Comparison of ENCODE assay signal across 36 cellular contexts in the genomic region with DNA sequence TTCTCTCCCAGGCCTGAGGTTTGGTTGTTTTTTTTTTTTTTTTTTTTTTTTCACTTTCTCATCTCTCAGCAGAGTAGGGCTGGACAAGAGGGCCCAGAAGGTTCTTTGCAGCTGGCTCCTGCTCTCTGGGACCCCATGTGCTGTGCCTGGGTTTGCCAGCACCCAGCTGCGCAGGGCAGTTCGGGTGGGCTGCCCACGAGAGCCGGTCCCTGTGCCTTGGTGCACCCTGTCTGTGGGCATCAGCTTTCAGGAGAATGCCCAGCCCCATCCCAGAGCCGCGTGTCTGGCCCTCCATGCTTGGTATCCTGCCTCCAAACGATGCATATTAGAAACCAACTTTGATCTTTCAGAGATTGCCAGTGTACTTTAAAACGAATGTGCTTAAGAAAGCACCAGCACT.
"Had no signal": no experiment of that assay in that cellular context is flagged by ENCODE, and none has a peak within 500 bp of the region (broad histone marks: within the 10 kb centered on the region; RNA-seq: fewer than 3 reads in every experiment).

No MANE protein-coding gene starts in this region.

- H3K27me3 ChIP-seq: adrenal gland, body of pancreas, breast epithelium, cardiac muscle cell, colonic mucosa, dorsolateral prefrontal cortex had no signal

- H3K4me1 Mint-ChIP-seq: activated CD4-positive, alpha-beta T cell treated with anti-CD3 and anti-CD28 coated beads for 36 hours; activated CD8-positive, alpha-beta memory T cell treated with anti-CD3 and anti-CD28 coated beads, Interleukin-2, amount 10 ng/mL, durations not matched to agents 7 days and 5 days had no signal

- DNase-seq: activated CD4-positive, alpha-beta memory T cell treated with anti-CD3 and anti-CD28 coated beads for 36 hours; activated CD4-positive, alpha-beta T cell treated with anti-CD3 and anti-CD28 coated beads for 36 hours; activated CD4-positive, alpha-beta T cell treated with anti-CD3 and anti-CD28 coated beads, Interleukin-2, amount 10 ng/mL, durations not matched to agents 24 days and 14 days; activated CD4-positive, CD25-positive, alpha-beta regulatory T cell; activated CD4-positive, CD25-positive, alpha-beta regulatory T cell treated with anti-CD3 and anti-CD28 coated beads, Interleukin-2, amount 50 U/mL, for 72 hours; activated CD8-positive, alpha-beta memory T cell treated with anti-CD3 and anti-CD28 coated beads, Interleukin-2, amount 10 ng/mL, durations not matched to agents 7 days and 5 days; activated CD8-positive, alpha-beta memory T cell treated with anti-CD3 and anti-CD28 coated beads, Interleukin-2, amount 50 U/mL, for 4 hours; activated CD8-positive, alpha-beta T cell treated with anti-CD3 and anti-CD28 coated beads, Interleukin-2, amount 10 ng/mL, durations not matched to agents 7 days and 5 days; activated effector memory CD4-positive, alpha-beta T cell treated with anti-CD3 and anti-CD28 coated beads, Interleukin-2, amount 50 U/mL, for 16 hours; activated naive CD4-positive, alpha-beta T cell treated with anti-CD3 and anti-CD28 coated beads for 36 hours; activated naive CD8-positive, alpha-beta T cell treated with anti-CD3 and anti-CD28 coated beads for 36 hours; activated naive CD8-positive, alpha-beta T cell treated with anti-CD3 and anti-CD28 coated beads, Interleukin-2, amount 50 U/mL, for 24 hours; activated T-cell treated with anti-CD3 and anti-CD28 coated beads, Interleukin-2, amount 50 U/mL, for 1 hour; activated T-cell treated with anti-CD3 and anti-CD28 coated beads, Interleukin-2, amount 50 U/mL, for 48 hours; adrenal gland; amygdala; aorta; body of pancreas; central memory CD4-positive, alpha-beta T cell; cerebellar nuclear complex; colonic mucosa; dorsolateral prefrontal cortex; effector memory CD4-positive, alpha-beta T cell; endodermal cell; foreskin fibroblast; head of caudate nucleus; T-helper 1 cell; T-helper 2 cell had no signal

- H3K4me1 ChIP-seq: colonic mucosa had no signal

- H3K4me3 Mint-ChIP-seq: activated CD4-positive, alpha-beta memory T cell treated with anti-CD3 and anti-CD28 coated beads for 36 hours; activated CD4-positive, alpha-beta T cell treated with anti-CD3 and anti-CD28 coated beads for 36 hours; activated CD4-positive, alpha-beta T cell treated with anti-CD3 and anti-CD28 coated beads, Interleukin-2, amount 10 ng/mL, durations not matched to agents 24 days and 14 days; activated CD8-positive, alpha-beta memory T cell treated with anti-CD3 and anti-CD28 coated beads, Interleukin-2, amount 10 ng/mL, durations not matched to agents 7 days and 5 days; activated CD8-positive, alpha-beta T cell treated with anti-CD3 and anti-CD28 coated beads, Interleukin-2, amount 10 ng/mL, durations not matched to agents 7 days and 5 days; activated naive CD4-positive, alpha-beta T cell treated with anti-CD3 and anti-CD28 coated beads for 36 hours; activated naive CD4-positive, alpha-beta T cell treated with anti-CD3 and anti-CD28 coated beads, Interleukin-2, amount 50 U/mL, for 24 hours; activated naive CD8-positive, alpha-beta T cell treated with anti-CD3 and anti-CD28 coated beads for 36 hours; activated naive CD8-positive, alpha-beta T cell treated with anti-CD3 and anti-CD28 coated beads, Interleukin-2, amount 50 U/mL, for 24 hours; activated T-helper 1 cell treated with anti-CD3 and anti-CD28 coated beads, Interleukin-12 subunit alpha, Interleukin-12 subunit beta, Interleukin-2, Interleukin-4 antibody, amounts not matched to agents 30 ng/mL and 10 ng/mL and 1 ng/mL, durations not matched to agents 14 hours and 24 hours and 36 hours; dendritic cell treated with granulocyte-macrophage colony-stimulating factor and Interleukin-4, amounts not matched to agents 40 ng/mL and 50 ng/mL, for 4 days; endodermal cell had no signal

- H3K4me3 ChIP-seq: adrenal gland, body of pancreas, breast epithelium, cardiac muscle cell, colonic mucosa, dorsolateral prefrontal cortex had no signal

- FAIRE-seq: frontal cortex had no signal

- H3K27ac Mint-ChIP-seq: activated CD4-positive, alpha-beta memory T cell treated with anti-CD3 and anti-CD28 coated beads for 36 hours; activated CD4-positive, alpha-beta T cell treated with anti-CD3 and anti-CD28 coated beads for 36 hours; activated CD4-positive, alpha-beta T cell treated with anti-CD3 and anti-CD28 coated beads, Interleukin-2, amount 10 ng/mL, durations not matched to agents 24 days and 14 days; activated CD8-positive, alpha-beta memory T cell treated with anti-CD3 and anti-CD28 coated beads, Interleukin-2, amount 10 ng/mL, durations not matched to agents 7 days and 5 days; activated CD8-positive, alpha-beta T cell treated with anti-CD3 and anti-CD28 coated beads, Interleukin-2, amount 10 ng/mL, durations not matched to agents 7 days and 5 days; activated naive CD4-positive, alpha-beta T cell treated with anti-CD3 and anti-CD28 coated beads for 36 hours; activated naive CD4-positive, alpha-beta T cell treated with anti-CD3 and anti-CD28 coated beads, Interleukin-2, amount 50 U/mL, for 24 hours; activated naive CD8-positive, alpha-beta T cell treated with anti-CD3 and anti-CD28 coated beads for 36 hours; activated naive CD8-positive, alpha-beta T cell treated with anti-CD3 and anti-CD28 coated beads, Interleukin-2, amount 50 U/mL, for 24 hours; activated T-helper 1 cell treated with anti-CD3 and anti-CD28 coated beads, Interleukin-12 subunit alpha, Interleukin-12 subunit beta, Interleukin-2, Interleukin-4 antibody, amounts not matched to agents 30 ng/mL and 10 ng/mL and 1 ng/mL, durations not matched to agents 14 hours and 24 hours and 36 hours; activated T-helper 2 cell treated with anti-CD3 and anti-CD28 coated beads, Interferon-gamma antibody, Interleukin-2, Interleukin-4, amounts not matched to agents 10 μg/mL and 5 μg/mL and 100 μg/mL, durations not matched to agents 14 hours and 24 hours and 36 hours; dendritic cell treated with granulocyte-macrophage colony-stimulating factor and Interleukin-4, amounts not matched to agents 40 ng/mL and 50 ng/mL, for 4 days; endodermal cell had no signal

- H3K9me3 ChIP-seq: adrenal gland, body of pancreas, breast epithelium, colonic mucosa had no signal

- ATAC-seq: activated CD4-positive, alpha-beta T cell treated with anti-CD3 and anti-CD28 coated beads for 36 hours; activated CD8-positive, alpha-beta memory T cell treated with anti-CD3 and anti-CD28 coated beads, Interleukin-2, amount 10 ng/mL, durations not matched to agents 7 days and 5 days; activated CD8-positive, alpha-beta T cell treated with anti-CD3 and anti-CD28 coated beads, Interleukin-2, amount 10 ng/mL, durations not matched to agents 7 days and 5 days; activated naive CD8-positive, alpha-beta T cell treated with anti-CD3 and anti-CD28 coated beads, Interleukin-2, amount 50 U/mL, for 24 hours; body of pancreas; esophagus mucosa had no signal

- H3K27ac ChIP-seq: adrenal gland, breast epithelium, cardiac muscle cell, colonic mucosa, dorsolateral prefrontal cortex had no signal

- H3K27me3 Mint-ChIP-seq: activated CD4-positive, alpha-beta memory T cell treated with anti-CD3 and anti-CD28 coated beads for 36 hours; activated CD4-positive, alpha-beta T cell treated with anti-CD3 and anti-CD28 coated beads for 36 hours; activated CD4-positive, alpha-beta T cell treated with anti-CD3 and anti-CD28 coated beads, Interleukin-2, amount 10 ng/mL, durations not matched to agents 24 days and 14 days; activated CD8-positive, alpha-beta memory T cell treated with anti-CD3 and anti-CD28 coated beads, Interleukin-2, amount 10 ng/mL, durations not matched to agents 7 days and 5 days; activated naive CD4-positive, alpha-beta T cell treated with anti-CD3 and anti-CD28 coated beads, Interleukin-2, amount 50 U/mL, for 24 hours; activated naive CD8-positive, alpha-beta T cell treated with anti-CD3 and anti-CD28 coated beads for 36 hours; activated naive CD8-positive, alpha-beta T cell treated with anti-CD3 and anti-CD28 coated beads, Interleukin-2, amount 50 U/mL, for 24 hours; dendritic cell treated with granulocyte-macrophage colony-stimulating factor and Interleukin-4, amounts not matched to agents 40 ng/mL and 50 ng/mL, for 4 days had no signal

- H3K36me3 ChIP-seq: adrenal gland, breast epithelium, cardiac muscle cell, colonic mucosa had no signal

- H3K9me3 Mint-ChIP-seq: activated CD4-positive, alpha-beta memory T cell treated with anti-CD3 and anti-CD28 coated beads for 36 hours; activated CD4-positive, alpha-beta T cell treated with anti-CD3 and anti-CD28 coated beads, Interleukin-2, amount 10 ng/mL, durations not matched to agents 24 days and 14 days; activated naive CD4-positive, alpha-beta T cell treated with anti-CD3 and anti-CD28 coated beads for 36 hours; activated naive CD4-positive, alpha-beta T cell treated with anti-CD3 and anti-CD28 coated beads, Interleukin-2, amount 50 U/mL, for 24 hours; activated naive CD8-positive, alpha-beta T cell treated with anti-CD3 and anti-CD28 coated beads for 36 hours; activated naive CD8-positive, alpha-beta T cell treated with anti-CD3 and anti-CD28 coated beads, Interleukin-2, amount 50 U/mL, for 24 hours; activated T-helper 1 cell treated with anti-CD3 and anti-CD28 coated beads, Interleukin-12 subunit alpha, Interleukin-12 subunit beta, Interleukin-2, Interleukin-4 antibody, amounts not matched to agents 30 ng/mL and 10 ng/mL and 1 ng/mL, durations not matched to agents 14 hours and 24 hours and 36 hours; activated T-helper 2 cell treated with anti-CD3 and anti-CD28 coated beads, Interferon-gamma antibody, Interleukin-2, Interleukin-4, amounts not matched to agents 10 μg/mL and 5 μg/mL and 100 μg/mL, durations not matched to agents 14 hours and 24 hours and 36 hours; dendritic cell treated with granulocyte-macrophage colony-stimulating factor and Interleukin-4, amounts not matched to agents 40 ng/mL and 50 ng/mL, for 4 days; endodermal cell had no signal

- H3K36me3 Mint-ChIP-seq: activated CD8-positive, alpha-beta memory T cell treated with anti-CD3 and anti-CD28 coated beads, Interleukin-2, amount 10 ng/mL, durations not matched to agents 7 days and 5 days had no signal
